In genomic region chr5:472076-472655, GRCh38 we compare ENCODE assay signal across 8 cellular contexts. TPM values are rescaled to one million over a fixed set of nuclear protein-coding genes. Genes with fewer than 3 reads are reported as not detected.
DNase-seq lines count a peak whose midpoint lies in the region; ATAC-seq and TF ChIP-seq lines count a peak whose summit lies in the region.

No MANE protein-coding gene starts in this region.

- peak; percentile 21 for ATAC-seq in GM19395 (IDR thresholded peaks at IDR 0.05; ENCODE audit: unreplicated experiment)
- ATAC-seq in HG03460 (IDR thresholded peaks at IDR 0.05; ENCODE audit: unreplicated experiment) = peak; percentile 15
- ATAC-seq in activated CD8-positive, alpha-beta T cell treated with anti-CD3 and anti-CD28 coated beads, Interleukin-2, amount 10 ng/mL, durations not matched to agents 7 days and 5 days = peak; percentile 17
- ATAC-seq in heart right ventricle = peak; percentile 2 to 37 (median 22)

- H3K27ac Mint-ChIP-seq in activated CD8-positive, alpha-beta T cell treated with anti-CD3 and anti-CD28 coated beads, Interleukin-2, amount 10 ng/mL, durations not matched to agents 7 days and 5 days = peak overlapping the region; percentile 75

- H3K27me3 ChIP-seq in heart right ventricle = peaks cover 0 to 32% (median 25%) of the 10 kb centered on the region in 7 donors

- H3K4me3 Mint-ChIP-seq in activated CD8-positive, alpha-beta T cell treated with anti-CD3 and anti-CD28 coated beads, Interleukin-2, amount 10 ng/mL, durations not matched to agents 7 days and 5 days = peak overlapping the region; percentile 71

- TF ChIP-seq CTCF in heart right ventricle (IDR thresholded peaks at IDR 0.05) (no peak), retinal pigment epithelial cell (conservative IDR thresholded peaks at IDR 0.05; ENCODE audit: low read depth, low read length) (no peak)

- POLR2A ChIA-PET in activated CD8-positive, alpha-beta T cell treated with anti-CD3 and anti-CD28 coated beads, Interleukin-2, amount 10 ng/mL, durations not matched to agents 7 days and 5 days (lab: Charles Lee) = interaction anchor here (0.7 to 1.5 kb wide), 5 partner anchors 14 to 197 kb away, joined by 3 to 5 read pairs (median 4); no protein-coding TSS in a partner anchor

- H3K4me1 ChIP-seq in heart right ventricle = peaks cover 9 to 32% (median 22%) of the 10 kb centered on the region in 9 donors

- in situ Hi-C loops in ACHN (cut with HindIII; ENCODE audit: low pct_ligation_motif_present, low pct_unique_long_range_greater_than_20kb, low sequenced_read_pairs) = no loop called here

- H3K36me3 ChIP-seq in heart right ventricle = peaks cover 0 to 23% (median 0%) of the 10 kb centered on the region in 9 donors

- WGBS in heart right ventricle, 2 donors = 24 to 26% methylated on average over 30 of the region's 30 CpGs

- intact Hi-C loops in heart right ventricle (cut with DNase I) = loop anchor here in 1 of 10 donors (5.0 kb wide), 1 partner anchor 140 kb away; the partner anchor contains the start of gene CEP72

- H3K9me3 Mint-ChIP-seq in activated CD8-positive, alpha-beta T cell treated with anti-CD3 and anti-CD28 coated beads, Interleukin-2, amount 10 ng/mL, durations not matched to agents 7 days and 5 days (ENCODE audit: insufficient read depth) = no peaks in the 10 kb centered on the region

- DNase-seq in CD1c-positive myeloid dendritic cell (ENCODE audit: extremely low spot score) (peak; percentile 17), heart right ventricle (peak in 1 of 2 donors; percentile 43), retinal pigment epithelial cell (ENCODE audit: low read depth) (no peak), epidermal melanocyte (ENCODE audit: insufficient read length, low spot score) (no peak), ACHN (no peak)
- peak; percentile 35 for DNase-seq in activated CD8-positive, alpha-beta T cell treated with anti-CD3 and anti-CD28 coated beads, Interleukin-2, amount 10 ng/mL, durations not matched to agents 7 days and 5 days

- H3K27ac ChIP-seq in heart right ventricle = peak overlapping the region; percentile 2 to 89 (median 78)

- no peaks in the 10 kb centered on the region for H3K9me3 ChIP-seq in heart right ventricle

- peaks cover 16% of the 10 kb centered on the region for H3K36me3 Mint-ChIP-seq in activated CD8-positive, alpha-beta T cell treated with anti-CD3 and anti-CD28 coated beads, Interleukin-2, amount 10 ng/mL, durations not matched to agents 7 days and 5 days (ENCODE audit: low read depth)

- H3K4me3 ChIP-seq in heart right ventricle = peak overlapping the region; percentile 63 to 98 (median 84)
- H3K4me3 ChIP-seq in retinal pigment epithelial cell (ENCODE audit: low read length) = peak overlapping the region; percentile 65

- H3K27me3 Mint-ChIP-seq in activated CD8-positive, alpha-beta T cell treated with anti-CD3 and anti-CD28 coated beads, Interleukin-2, amount 10 ng/mL, durations not matched to agents 7 days and 5 days (ENCODE audit: low read depth) = peaks cover 5% of the 10 kb centered on the region

- CTCF ChIA-PET in activated CD8-positive, alpha-beta T cell treated with anti-CD3 and anti-CD28 coated beads, Interleukin-2, amount 10 ng/mL, durations not matched to agents 7 days and 5 days (lab: Charles Lee) = interaction anchor here (1.0 to 4.2 kb wide), 2 partner anchors 26 to 149 kb away, joined by 3 to 29 read pairs; no protein-coding TSS in a partner anchor

- H3K4me1 Mint-ChIP-seq in activated CD8-positive, alpha-beta T cell treated with anti-CD3 and anti-CD28 coated beads, Interleukin-2, amount 10 ng/mL, durations not matched to agents 7 days and 5 days (ENCODE audit: low read depth) = peaks cover 20% of the 10 kb centered on the region

RNA-seq across cellular contexts. Expression of gene EXOC3, which starts 29.2 kb away (rescaled TPM):
- total RNA-seq in activated CD8-positive, alpha-beta T cell treated with anti-CD3 and anti-CD28 coated beads, Interleukin-2, amount 10 ng/mL, durations not matched to agents 7 days and 5 days = 10 to 100 TPM; 62.2 to 62.3 TPM
- total RNA-seq in heart right ventricle = 10 to 100 TPM; 35.9 to 44.7 (median 41.0) TPM
- 10 to 100 TPM; 29.0 to 29.1 TPM for polyA plus RNA-seq in heart right ventricle

RNA-seq across cellular contexts. Expression of gene SLC9A3, which starts 52.1 kb away (rescaled TPM):
- 1 to 10 TPM; 1.6 to 1.9 TPM for total RNA-seq in activated CD8-positive, alpha-beta T cell treated with anti-CD3 and anti-CD28 coated beads, Interleukin-2, amount 10 ng/mL, durations not matched to agents 7 days and 5 days
- 1 to 10 TPM in 7 of 10 donors, under 1 TPM in 3; 0.53 to 1.5 (median 1.1) TPM for total RNA-seq in heart right ventricle
- under 1 TPM; 0.59 to 0.64 TPM for polyA plus RNA-seq in heart right ventricle

Comparison
In these comparisons a context has a peak if more than half of its experiments do, and no peak if none do; other contexts are left out.
1. DNase-seq: peak in CD1c-positive myeloid dendritic cell (single experiment) and activated CD8-positive, alpha-beta T cell treated with anti-CD3 and anti-CD28 coated beads, Interleukin-2, amount 10 ng/mL, durations not matched to agents 7 days and 5 days (single experiment); none in retinal pigment epithelial cell (single experiment), epidermal melanocyte (single experiment) and ACHN (single experiment).
2. Peak in every context shown above with its lines, with median percentiles within 50 percentile points of each other: ATAC-seq.